Comparison of ENCODE assay signal across 8 cellular contexts in genomic region chr5:140633081-140633471, GRCh38. TPM values are rescaled to one million over a fixed set of nuclear protein-coding genes. Genes with fewer than 3 reads are reported as not detected.
A peak's percentile ranks its signal among the peaks of the same experiment; 100 is the strongest.
DNase-seq lines count a peak whose midpoint lies in the region; ATAC-seq and TF ChIP-seq lines count a peak whose summit lies in the region.

Gene CD14 (minus strand): TSS chr5:140633175. CDS start chr5:140633071, 104 bp downstream.

- H3K27ac Mint-ChIP-seq in activated CD8-positive, alpha-beta T cell treated with anti-CD3 and anti-CD28 coated beads, Interleukin-2, amount 10 ng/mL, durations not matched to agents 7 days and 5 days, result peak within 1 kb of the TSS; percentile 57

- no peaks in the 10 kb centered on the region for H3K27me3 ChIP-seq in psoas muscle (ENCODE audit: insufficient read depth in 3 of 3, low read length in 2 of 3)

- peak within 1 kb of the TSS; percentile 75 for H3K4me3 ChIP-seq in psoas muscle

- no peaks in the 10 kb centered on the region for H3K9me3 ChIP-seq in psoas muscle

- WGBS in psoas muscle, 3 donors, result 4 to 15% (median 7%) methylated on average over 11 of the region's 11 CpGs

- peaks cover 1% of the 10 kb centered on the region for H3K36me3 Mint-ChIP-seq in activated CD8-positive, alpha-beta T cell treated with anti-CD3 and anti-CD28 coated beads, Interleukin-2, amount 10 ng/mL, durations not matched to agents 7 days and 5 days (ENCODE audit: low read depth)

- peak within 1 kb of the TSS; percentile 76 for H3K27ac ChIP-seq in psoas muscle

- peaks cover 23% of the 10 kb centered on the region for H3K27me3 Mint-ChIP-seq in activated CD8-positive, alpha-beta T cell treated with anti-CD3 and anti-CD28 coated beads, Interleukin-2, amount 10 ng/mL, durations not matched to agents 7 days and 5 days (ENCODE audit: low read depth)

- H3K4me1 ChIP-seq in psoas muscle, result peaks cover 5% of the 10 kb centered on the region

- DNase-seq in EH (ENCODE audit: low read depth), result peak; percentile 80
- no peak for DNase-seq in activated CD8-positive, alpha-beta T cell treated with anti-CD3 and anti-CD28 coated beads, Interleukin-2, amount 10 ng/mL, durations not matched to agents 7 days and 5 days
- DNase-seq in glomerular visceral epithelial cell (ENCODE audit: extremely low spot score), result peak; percentile 64
- DNase-seq in psoas muscle, result peak; percentile 66 to 72
- no peak for DNase-seq in NCI-H187 treated with DMSO at 0.1 percent for 48 hours (lab: John Stamatoyannopoulos, UW)

- ATAC-seq in HG03108 (IDR thresholded peaks at IDR 0.05; ENCODE audit: unreplicated experiment) (peak; percentile 17), psoas muscle (peak; percentile 45 to 63 (median 52)), HG02798 (IDR thresholded peaks at IDR 0.05; ENCODE audit: poor library complexity, unreplicated experiment) (no peak), GM21723 (IDR thresholded peaks at IDR 0.05; ENCODE audit: unreplicated experiment) (no peak)
- ATAC-seq in activated CD8-positive, alpha-beta T cell treated with anti-CD3 and anti-CD28 coated beads, Interleukin-2, amount 10 ng/mL, durations not matched to agents 7 days and 5 days, result no peak

- peak within 1 kb of the TSS; percentile 75 for H3K4me3 Mint-ChIP-seq in activated CD8-positive, alpha-beta T cell treated with anti-CD3 and anti-CD28 coated beads, Interleukin-2, amount 10 ng/mL, durations not matched to agents 7 days and 5 days

- H3K36me3 ChIP-seq in psoas muscle (ENCODE audit: insufficient read depth in 1 of 2, low read depth in 1 of 2), result no peaks in the 10 kb centered on the region

- TF ChIP-seq CTCF in psoas muscle (IDR thresholded peaks at IDR 0.05), result no peak

- H3K9me3 Mint-ChIP-seq in activated CD8-positive, alpha-beta T cell treated with anti-CD3 and anti-CD28 coated beads, Interleukin-2, amount 10 ng/mL, durations not matched to agents 7 days and 5 days (ENCODE audit: insufficient read depth), result peaks cover 2% of the 10 kb centered on the region

- peaks cover 34% of the 10 kb centered on the region for H3K4me1 Mint-ChIP-seq in activated CD8-positive, alpha-beta T cell treated with anti-CD3 and anti-CD28 coated beads, Interleukin-2, amount 10 ng/mL, durations not matched to agents 7 days and 5 days (ENCODE audit: low read depth)

- CTCF ChIA-PET in activated CD8-positive, alpha-beta T cell treated with anti-CD3 and anti-CD28 coated beads, Interleukin-2, amount 10 ng/mL, durations not matched to agents 7 days and 5 days (lab: Charles Lee), result interaction anchor here (0.8 to 2.3 kb wide), 12 partner anchors 12 to 281 kb away, joined by 3 to 7 read pairs (median 4); partner anchors contain the start of genes EIF4EBP3, IK and NDUFA2

- POLR2A ChIA-PET in activated CD8-positive, alpha-beta T cell treated with anti-CD3 and anti-CD28 coated beads, Interleukin-2, amount 10 ng/mL, durations not matched to agents 7 days and 5 days (lab: Charles Lee), result interaction anchor here (0.5 to 1.2 kb wide), 5 partner anchors 14 to 232 kb away, joined by 3 to 6 read pairs (median 3); partner anchors contain the start of genes ANKHD1, IK and NDUFA2

- intact Hi-C loops in psoas muscle (cut with DNase I), result loop anchor here in 1 of 2 donors (5.0 to 10.0 kb wide), 2 partner anchors 36 to 228 kb away; partner anchors contain the start of gene ANKHD1

RNA-seq across cellular contexts. Expression of gene CD14, which starts in this region (rescaled TPM):
- total RNA-seq in activated CD8-positive, alpha-beta T cell treated with anti-CD3 and anti-CD28 coated beads, Interleukin-2, amount 10 ng/mL, durations not matched to agents 7 days and 5 days, result under 1 TPM; 0.42 to 0.45 TPM
- 10 to 100 TPM; 13.9 to 43.9 (median 18.0) TPM for total RNA-seq in psoas muscle
- 1 to 10 TPM; 4.9 to 9.0 (median 7.3) TPM for polyA plus RNA-seq in psoas muscle

Comparison
In these comparisons a context has a peak if more than half of its experiments do, and no peak if none do; other contexts are left out.
1. RNA of gene CD14 (total RNA-seq): 13.9 to 43.9 TPM in psoas muscle; 0.42 to 0.45 TPM in activated CD8-positive, alpha-beta T cell treated with anti-CD3 and anti-CD28 coated beads, Interleukin-2, amount 10 ng/mL, durations not matched to agents 7 days and 5 days; every median in the first group is over 10 times any median in the second.
2. DNase-seq: peak in EH (single experiment), glomerular visceral epithelial cell (single experiment) and psoas muscle (2 of 2); none in activated CD8-positive, alpha-beta T cell treated with anti-CD3 and anti-CD28 coated beads, Interleukin-2, amount 10 ng/mL, durations not matched to agents 7 days and 5 days (single experiment) and NCI-H187 treated with DMSO at 0.1 percent for 48 hours (single experiment).
3. ATAC-seq: peak in HG03108 (single experiment) and psoas muscle (4 of 4); none in activated CD8-positive, alpha-beta T cell treated with anti-CD3 and anti-CD28 coated beads, Interleukin-2, amount 10 ng/mL, durations not matched to agents 7 days and 5 days (single experiment), HG02798 (single experiment) and GM21723 (single experiment).